10 cellular contexts compared by ENCODE assay signal in the genomic region with DNA sequence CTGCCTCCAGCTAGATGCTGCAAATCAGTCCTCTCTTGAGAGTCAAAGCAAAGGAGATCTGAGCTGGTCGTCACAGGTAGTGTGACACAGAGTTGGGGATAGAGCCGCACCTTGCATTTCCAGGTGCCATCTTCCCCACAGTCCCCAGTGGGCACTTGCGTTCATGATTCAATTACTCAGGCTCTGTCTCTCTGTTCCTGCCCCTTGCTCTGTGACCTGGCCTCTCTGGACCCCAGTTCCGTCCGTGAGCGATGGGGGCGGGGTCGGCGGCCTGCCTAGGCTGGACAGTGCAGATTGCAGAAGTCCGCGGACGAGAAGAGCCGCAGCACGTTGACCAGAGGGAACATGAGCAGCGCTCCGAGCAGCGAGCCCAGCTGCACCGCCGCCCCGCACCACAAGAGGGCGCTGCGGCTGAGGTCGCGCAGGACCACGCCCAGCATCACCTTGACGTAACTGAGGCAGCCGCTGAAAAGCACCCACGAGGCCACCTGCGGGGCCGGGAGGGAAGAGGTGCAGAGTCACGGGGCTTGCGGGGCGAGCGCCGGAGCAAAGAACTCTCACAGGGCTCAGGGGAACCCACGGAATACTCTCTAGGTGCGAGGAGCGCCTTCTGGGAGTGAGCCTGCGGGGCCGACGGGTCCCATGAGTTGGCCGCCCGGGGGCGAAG. TPM values are rescaled to one million over a fixed set of nuclear protein-coding genes. Genes with fewer than 3 reads are reported as not detected.
DNase-seq lines count a peak whose midpoint lies in the region; ATAC-seq, FAIRE-seq and TF ChIP-seq lines count a peak whose summit lies in the region.
"Had no signal": no experiment of that assay in that cellular context is flagged by ENCODE, and none has a peak within 500 bp of the region (broad histone marks: within the 10 kb centered on the region; RNA-seq: fewer than 3 reads in every experiment).

No MANE protein-coding gene starts in this region.

- intact Hi-C loops in pancreas (cut with DNase I) = no loop called here

- FAIRE-seq in pancreas (lab: Jason Lieb, UNC) = no peak
- FAIRE-seq: TTC549 had no signal

- H3K27me3 ChIP-seq in pancreas = no peaks in the 10 kb centered on the region

- 39% methylated on average over 44 of the region's 44 CpGs for WGBS in pancreas, 2 donors

- in situ Hi-C loops in GM13976 (cut with MboI; ENCODE audit: low sequenced_read_pairs, unreplicated experiment) = no loop called here

- H3K4me3 ChIP-seq in epithelial cell of proximal tubule (ENCODE audit: low read depth, low read length) (no peak overlapping the region), pancreas (no peak overlapping the region)

- no peaks in the 10 kb centered on the region for H3K9me3 ChIP-seq in pancreas

- H3K27ac ChIP-seq in pancreas = no peak overlapping the region

- no peaks in the 10 kb centered on the region for H3K4me1 ChIP-seq in pancreas

- no peaks in the 10 kb centered on the region for H3K36me3 ChIP-seq in pancreas

- DNase-seq in GM13976 (ENCODE audit: low spot score) (peak; percentile 85), epithelial cell of proximal tubule (ENCODE audit: low read depth) (no peak), pancreas (peak in 4 of 6 donors; percentile 22 to 66 (median 49)), medulla oblongata (ENCODE audit: extremely low spot score) (no peak)

- peak; percentile 76 for ATAC-seq in SK-N-SH treated with all-trans-retinoic acid at 6 μM for 48 hours
- ATAC-seq in pancreas = peak; percentile 55 to 87 (median 67)
- no peak for ATAC-seq in HG03097 (IDR thresholded peaks at IDR 0.05; ENCODE audit: low FRiP score, unreplicated experiment)
- no peak for ATAC-seq in GM21619 (IDR thresholded peaks at IDR 0.05; ENCODE audit: unreplicated experiment)
- no peak for ATAC-seq in GM18870 (IDR thresholded peaks at IDR 0.05; ENCODE audit: unreplicated experiment)

- TF ChIP-seq CTCF in GM13976 (IDR thresholded peaks at IDR 0.05; ENCODE audit: borderline replicate concordance, control extremely low read depth, extremely low read depth, insufficient read depth, missing control alignments) = peak; percentile 77
- peak; percentile 67 for TF ChIP-seq CTCF in epithelial cell of proximal tubule (conservative IDR thresholded peaks at IDR 0.05; ENCODE audit: low read depth, low read length)
- peak; percentile 40 to 77 (median 50) for TF ChIP-seq CTCF in pancreas (IDR thresholded peaks at IDR 0.05)

TF ChIP-seq in SK-N-SH treated with all-trans-retinoic acid at 6 μM for 48 hours, 23 proteins besides CTCF, POLR2A, EP300 and RAD21:
- no peak for TF ChIP-seq CSDC2 (CRISPR knock-in tag; IDR thresholded peaks at IDR 0.05)
- no peak for TF ChIP-seq ESRRG (CRISPR knock-in tag; IDR thresholded peaks at IDR 0.05)
- TF ChIP-seq ZFP3 (CRISPR knock-in tag; IDR thresholded peaks at IDR 0.05) = no peak
- TF ChIP-seq, protein P1, sequence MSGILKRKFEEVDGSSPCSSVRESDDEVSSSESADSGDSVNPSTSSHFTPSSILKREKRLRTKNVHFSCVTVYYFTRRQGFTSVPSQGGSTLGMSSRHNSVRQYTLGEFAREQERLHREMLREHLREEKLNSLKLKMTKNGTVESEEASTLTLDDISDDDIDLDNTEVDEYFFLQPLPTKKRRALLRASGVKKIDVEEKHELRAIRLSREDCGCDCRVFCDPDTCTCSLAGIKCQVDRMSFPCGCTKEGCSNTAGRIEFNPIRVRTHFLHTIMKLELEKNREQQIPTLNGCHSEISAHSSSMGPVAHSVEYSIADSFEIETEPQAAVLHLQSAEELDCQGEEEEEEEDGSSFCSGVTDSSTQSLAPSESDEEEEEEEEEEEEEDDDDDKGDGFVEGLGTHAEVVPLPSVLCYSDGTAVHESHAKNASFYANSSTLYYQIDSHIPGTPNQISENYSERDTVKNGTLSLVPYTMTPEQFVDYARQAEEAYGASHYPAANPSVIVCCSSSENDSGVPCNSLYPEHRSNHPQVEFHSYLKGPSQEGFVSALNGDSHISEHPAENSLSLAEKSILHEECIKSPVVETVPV (CRISPR knock-in tag; IDR thresholded peaks at IDR 0.05) = no peak
- no peak for TF ChIP-seq RARB (CRISPR knock-in tag; IDR thresholded peaks at IDR 0.05)
- no peak for TF ChIP-seq ZC3H10 (CRISPR knock-in tag; IDR thresholded peaks at IDR 0.05)
- TF ChIP-seq TOX (CRISPR knock-in tag; IDR thresholded peaks at IDR 0.05; ENCODE audit: borderline replicate concordance) = no peak
- no peak for TF ChIP-seq SNAI2 (CRISPR knock-in tag; IDR thresholded peaks at IDR 0.05)
- TF ChIP-seq GLIS3 (CRISPR knock-in tag; IDR thresholded peaks at IDR 0.05) = no peak
- no peak for TF ChIP-seq ARNTL (CRISPR knock-in tag; IDR thresholded peaks at IDR 0.05; ENCODE audit: borderline replicate concordance, low read depth)

RNA-seq across cellular contexts. Expression of gene SLC52A3, which starts 7.4 kb away (rescaled TPM):
- 0.46 and 1.7 TPM in 2 replicates for total RNA-seq in epithelial cell of proximal tubule
- 1 to 10 TPM in 4 of 6 donors, under 1 TPM in 2; 0.67 to 2.9 (median 1.2) TPM for total RNA-seq in pancreas
- 1 to 10 TPM; 1.6 to 2.1 TPM for polyA plus RNA-seq in pancreas
- total RNA-seq: pulmonary artery endothelial cell had no signal

Comparison
In these comparisons a context has a peak if more than half of its experiments do, and no peak if none do; other contexts are left out.
1. DNase-seq: peak in GM13976 (single experiment) and pancreas (4 of 6); none in epithelial cell of proximal tubule (single experiment) and medulla oblongata (single experiment).
2. ATAC-seq: peak in SK-N-SH treated with all-trans-retinoic acid at 6 μM for 48 hours (single experiment) and pancreas (4 of 4); none in HG03097 (single experiment), GM21619 (single experiment) and GM18870 (single experiment).
3. Peak in every context shown above with its lines, with median percentiles within 50 percentile points of each other: CTCF ChIP-seq.